ENCODE assay signal across 42 cellular contexts in genomic region chr11:17755891-17756290, GRCh38. TPM values are rescaled to one million over a fixed set of nuclear protein-coding genes. Genes with fewer than 3 reads are reported as not detected.
"Had no signal": no experiment of that assay in that cellular context is flagged by ENCODE, and none has a peak within 500 bp of the region (broad histone marks: within the 10 kb centered on the region; RNA-seq: fewer than 3 reads in every experiment).

No MANE protein-coding gene starts in this region.

- H3K27me3 ChIP-seq: adrenal gland, ascending aorta, body of pancreas, brain microvascular endothelial cell, breast epithelium had no signal

- H3K4me1 Mint-ChIP-seq: activated naive CD4-positive, alpha-beta T cell treated with anti-CD3 and anti-CD28 coated beads, Interleukin-2, amount 10 ng/mL, durations not matched to agents 7 days and 5 days; activated naive CD4-positive, alpha-beta T cell treated with anti-CD3 and anti-CD28 coated beads, Interleukin-2, amount 50 U/mL, for 24 hours; activated naive CD8-positive, alpha-beta T cell treated with anti-CD3 and anti-CD28 coated beads for 36 hours; activated naive CD8-positive, alpha-beta T cell treated with anti-CD3 and anti-CD28 coated beads, Interleukin-2, amount 50 U/mL, for 24 hours; activated T-helper 17 cell treated with anti-CD3 and anti-CD28 coated beads, Interleukin-2, amount 50 U/mL, for 72 hours; central memory CD8-positive, alpha-beta T cell had no signal

- H3K9me3 ChIP-seq: adrenal gland, ascending aorta, body of pancreas had no signal

- FAIRE-seq: bronchial epithelial cell had no signal

- H3K36me3 ChIP-seq: adrenal gland, ascending aorta, brain microvascular endothelial cell, breast epithelium, cardiac muscle cell had no signal

- H3K36me3 Mint-ChIP-seq: activated naive CD4-positive, alpha-beta T cell treated with anti-CD3 and anti-CD28 coated beads, Interleukin-2, amount 10 ng/mL, durations not matched to agents 7 days and 5 days; activated naive CD4-positive, alpha-beta T cell treated with anti-CD3 and anti-CD28 coated beads, Interleukin-2, amount 50 U/mL, for 24 hours; activated naive CD4-positive, alpha-beta T cell treated with anti-CD3 and anti-CD28 coated beads, Interleukin-2, amount 50 U/mL, for 72 hours; activated naive CD8-positive, alpha-beta T cell; activated naive CD8-positive, alpha-beta T cell treated with anti-CD3 and anti-CD28 coated beads for 36 hours; activated naive CD8-positive, alpha-beta T cell treated with anti-CD3 and anti-CD28 coated beads, Interleukin-2, amount 10 ng/mL, durations not matched to agents 7 days and 5 days had no signal

- DNase-seq: activated effector memory CD4-positive, alpha-beta T cell treated with anti-CD3 and anti-CD28 coated beads, Interleukin-2, amount 50 U/mL, for 16 hours; activated effector memory CD4-positive, alpha-beta T cell treated with Interleukin-2 at 50 U/mL for 16 hours; activated gamma-delta T cell; activated gamma-delta T cell treated with Interleukin-2 at 50 U/mL for 16 hours; activated naive CD4-positive, alpha-beta T cell; activated naive CD4-positive, alpha-beta T cell treated with anti-CD3 and anti-CD28 coated beads for 36 hours; activated naive CD4-positive, alpha-beta T cell treated with anti-CD3 and anti-CD28 coated beads, Interleukin-2, amount 10 ng/mL, durations not matched to agents 7 days and 5 days; activated naive CD4-positive, alpha-beta T cell treated with anti-CD3 and anti-CD28 coated beads, Interleukin-2, amount 50 U/mL, for 16 hours; activated naive CD4-positive, alpha-beta T cell treated with Interleukin-2 at 50 U/mL for 16 hours; activated naive CD8-positive, alpha-beta T cell treated with anti-CD3 and anti-CD28 coated beads for 36 hours; activated naive CD8-positive, alpha-beta T cell treated with anti-CD3 and anti-CD28 coated beads, Interleukin-2, amount 10 ng/mL, durations not matched to agents 7 days and 5 days; activated naive CD8-positive, alpha-beta T cell treated with anti-CD3 and anti-CD28 coated beads, Interleukin-2, amount 50 U/mL, for 24 hours; activated T-cell treated with anti-CD3 and anti-CD28 coated beads, Interleukin-2, amount 50 U/mL, for 1 hour; activated T-cell treated with anti-CD3 and anti-CD28 coated beads, Interleukin-2, amount 50 U/mL, for 24 hours; activated T-cell treated with anti-CD3 and anti-CD28 coated beads, Interleukin-2, amount 50 U/mL, for 4 hours; activated T-cell treated with anti-CD3 and anti-CD28 coated beads, Interleukin-2, amount 50 U/mL, for 48 hours; activated T-cell treated with anti-CD3 and anti-CD28 coated beads, Interleukin-2, amount 50 U/mL, for 72 hours; adrenal gland; amniotic stem cell; amygdala; aorta; body of pancreas; brain microvascular endothelial cell; caudate nucleus; central memory CD4-positive, alpha-beta T cell; cerebellar nuclear complex had no signal

- H3K27me3 Mint-ChIP-seq: activated naive CD8-positive, alpha-beta T cell; brain had no signal

- H3K27ac ChIP-seq: adrenal gland, ascending aorta, body of pancreas, brain microvascular endothelial cell, breast epithelium, cardiac muscle cell had no signal

- H3K4me1 ChIP-seq: adrenal gland, ascending aorta, body of pancreas, breast epithelium had no signal

- H3K9me3 Mint-ChIP-seq: activated naive CD4-positive, alpha-beta T cell treated with anti-CD3 and anti-CD28 coated beads for 36 hours; activated naive CD4-positive, alpha-beta T cell treated with anti-CD3 and anti-CD28 coated beads, Interleukin-2, amount 10 ng/mL, durations not matched to agents 7 days and 5 days; activated naive CD4-positive, alpha-beta T cell treated with anti-CD3 and anti-CD28 coated beads, Interleukin-2, amount 50 U/mL, for 24 hours; activated naive CD4-positive, alpha-beta T cell treated with anti-CD3 and anti-CD28 coated beads, Interleukin-2, amount 50 U/mL, for 72 hours; activated naive CD8-positive, alpha-beta T cell treated with anti-CD3 and anti-CD28 coated beads for 36 hours; activated naive CD8-positive, alpha-beta T cell treated with anti-CD3 and anti-CD28 coated beads, Interleukin-2, amount 10 ng/mL, durations not matched to agents 7 days and 5 days; activated naive CD8-positive, alpha-beta T cell treated with anti-CD3 and anti-CD28 coated beads, Interleukin-2, amount 50 U/mL, for 24 hours; activated T-cell treated with anti-CD3 and anti-CD28 coated beads, Interleukin-2, amount 50 U/mL, for 24 hours; activated T-cell treated with anti-CD3 and anti-CD28 coated beads, Interleukin-2, amount 50 U/mL, for 4 hours; activated T-cell treated with anti-CD3 and anti-CD28 coated beads, Interleukin-2, amount 50 U/mL, for 72 hours; activated T-helper 1 cell treated with anti-CD3 and anti-CD28 coated beads, Interleukin-12 subunit alpha, Interleukin-12 subunit beta, Interleukin-2, Interleukin-4 antibody, amounts not matched to agents 30 ng/mL and 10 ng/mL and 1 ng/mL, durations not matched to agents 14 hours and 24 hours and 36 hours; activated T-helper 17 cell treated with anti-CD3 and anti-CD28 coated beads, Interleukin-2, amount 50 U/mL, for 72 hours; activated T-helper 2 cell treated with anti-CD3 and anti-CD28 coated beads, Interferon-gamma antibody, Interleukin-2, Interleukin-4, amounts not matched to agents 10 μg/mL and 5 μg/mL and 100 μg/mL, durations not matched to agents 14 hours and 24 hours and 36 hours; central memory CD8-positive, alpha-beta T cell had no signal

- ATAC-seq: activated naive CD4-positive, alpha-beta T cell treated with anti-CD3 and anti-CD28 coated beads, Interleukin-2, amount 50 U/mL, for 72 hours; activated naive CD8-positive, alpha-beta T cell treated with anti-CD3 and anti-CD28 coated beads, Interleukin-2, amount 50 U/mL, for 24 hours; activated T-cell treated with anti-CD3 and anti-CD28 coated beads, Interleukin-2, amount 50 U/mL, for 4 hours; activated T-cell treated with anti-CD3 and anti-CD28 coated beads, Interleukin-2, amount 50 U/mL, for 72 hours; activated T-helper 17 cell treated with anti-CD3 and anti-CD28 coated beads, Interleukin-2, amount 50 U/mL, for 72 hours; body of pancreas had no signal

- H3K27ac Mint-ChIP-seq: activated naive CD4-positive, alpha-beta T cell treated with anti-CD3 and anti-CD28 coated beads for 36 hours; activated naive CD4-positive, alpha-beta T cell treated with anti-CD3 and anti-CD28 coated beads, Interleukin-2, amount 10 ng/mL, durations not matched to agents 7 days and 5 days; activated naive CD4-positive, alpha-beta T cell treated with anti-CD3 and anti-CD28 coated beads, Interleukin-2, amount 50 U/mL, for 24 hours; activated naive CD4-positive, alpha-beta T cell treated with anti-CD3 and anti-CD28 coated beads, Interleukin-2, amount 50 U/mL, for 72 hours; activated naive CD8-positive, alpha-beta T cell; activated naive CD8-positive, alpha-beta T cell treated with anti-CD3 and anti-CD28 coated beads for 36 hours; activated naive CD8-positive, alpha-beta T cell treated with anti-CD3 and anti-CD28 coated beads, Interleukin-2, amount 10 ng/mL, durations not matched to agents 7 days and 5 days; activated naive CD8-positive, alpha-beta T cell treated with anti-CD3 and anti-CD28 coated beads, Interleukin-2, amount 50 U/mL, for 24 hours; activated T-cell treated with anti-CD3 and anti-CD28 coated beads, Interleukin-2, amount 50 U/mL, for 24 hours; activated T-cell treated with anti-CD3 and anti-CD28 coated beads, Interleukin-2, amount 50 U/mL, for 72 hours; activated T-helper 1 cell treated with anti-CD3 and anti-CD28 coated beads, Interleukin-12 subunit alpha, Interleukin-12 subunit beta, Interleukin-2, Interleukin-4 antibody, amounts not matched to agents 30 ng/mL and 10 ng/mL and 1 ng/mL, durations not matched to agents 14 hours and 24 hours and 36 hours; activated T-helper 17 cell treated with anti-CD3 and anti-CD28 coated beads, Interleukin-2, amount 50 U/mL, for 72 hours; activated T-helper 2 cell treated with anti-CD3 and anti-CD28 coated beads, Interferon-gamma antibody, Interleukin-2, Interleukin-4, amounts not matched to agents 10 μg/mL and 5 μg/mL and 100 μg/mL, durations not matched to agents 14 hours and 24 hours and 36 hours; brain had no signal

- H3K4me3 Mint-ChIP-seq: activated naive CD4-positive, alpha-beta T cell treated with anti-CD3 and anti-CD28 coated beads for 36 hours; activated naive CD4-positive, alpha-beta T cell treated with anti-CD3 and anti-CD28 coated beads, Interleukin-2, amount 10 ng/mL, durations not matched to agents 7 days and 5 days; activated naive CD4-positive, alpha-beta T cell treated with anti-CD3 and anti-CD28 coated beads, Interleukin-2, amount 50 U/mL, for 24 hours; activated naive CD8-positive, alpha-beta T cell; activated naive CD8-positive, alpha-beta T cell treated with anti-CD3 and anti-CD28 coated beads for 36 hours; activated naive CD8-positive, alpha-beta T cell treated with anti-CD3 and anti-CD28 coated beads, Interleukin-2, amount 10 ng/mL, durations not matched to agents 7 days and 5 days; activated naive CD8-positive, alpha-beta T cell treated with anti-CD3 and anti-CD28 coated beads, Interleukin-2, amount 50 U/mL, for 24 hours; activated T-cell treated with anti-CD3 and anti-CD28 coated beads, Interleukin-2, amount 50 U/mL, for 24 hours; activated T-cell treated with anti-CD3 and anti-CD28 coated beads, Interleukin-2, amount 50 U/mL, for 4 hours; activated T-cell treated with anti-CD3 and anti-CD28 coated beads, Interleukin-2, amount 50 U/mL, for 72 hours; activated T-helper 1 cell treated with anti-CD3 and anti-CD28 coated beads, Interleukin-12 subunit alpha, Interleukin-12 subunit beta, Interleukin-2, Interleukin-4 antibody, amounts not matched to agents 30 ng/mL and 10 ng/mL and 1 ng/mL, durations not matched to agents 14 hours and 24 hours and 36 hours; activated T-helper 17 cell treated with anti-CD3 and anti-CD28 coated beads, Interleukin-2, amount 50 U/mL, for 72 hours; brain; central memory CD8-positive, alpha-beta T cell had no signal

- H3K4me3 ChIP-seq: adrenal gland, ascending aorta, body of pancreas, breast epithelium, cardiac muscle cell had no signal

RNA-seq across cellular contexts. Expression of gene KCNC1, which starts 21.3 kb away (rescaled TPM):
- total RNA-seq: activated naive CD4-positive, alpha-beta T cell treated with anti-CD3 and anti-CD28 coated beads for 36 hours; activated naive CD4-positive, alpha-beta T cell treated with anti-CD3 and anti-CD28 coated beads, Interleukin-2, amount 50 U/mL, for 72 hours; activated naive CD8-positive, alpha-beta T cell treated with anti-CD3 and anti-CD28 coated beads for 36 hours; activated naive CD8-positive, alpha-beta T cell treated with anti-CD3 and anti-CD28 coated beads, Interleukin-2, amount 10 ng/mL, durations not matched to agents 7 days and 5 days; activated T-cell treated with anti-CD3 and anti-CD28 coated beads, Interleukin-2, amount 50 U/mL, for 4 hours; activated T-cell treated with anti-CD3 and anti-CD28 coated beads, Interleukin-2, amount 50 U/mL, for 72 hours; activated T-helper 1 cell treated with anti-CD3 and anti-CD28 coated beads, Interleukin-12 subunit alpha, Interleukin-12 subunit beta, Interleukin-2, Interleukin-4 antibody, amounts not matched to agents 30 ng/mL and 10 ng/mL and 1 ng/mL, durations not matched to agents 14 hours and 24 hours and 36 hours; activated T-helper 17 cell treated with anti-CD3 and anti-CD28 coated beads, Interleukin-2, amount 50 U/mL, for 72 hours; activated T-helper 2 cell treated with anti-CD3 and anti-CD28 coated beads, Interferon-gamma antibody, Interleukin-2, Interleukin-4, amounts not matched to agents 10 μg/mL and 5 μg/mL and 100 μg/mL, durations not matched to agents 14 hours and 24 hours and 36 hours; aorta; ascending aorta; bronchial epithelial cell; cardiac muscle cell had no signal
- polyA plus RNA-seq: aorta had no signal

RNA-seq across cellular contexts. Expression of gene MYOD1, which starts 36.5 kb away (rescaled TPM):
- total RNA-seq: activated naive CD4-positive, alpha-beta T cell treated with anti-CD3 and anti-CD28 coated beads for 36 hours; activated naive CD4-positive, alpha-beta T cell treated with anti-CD3 and anti-CD28 coated beads, Interleukin-2, amount 50 U/mL, for 72 hours; activated naive CD8-positive, alpha-beta T cell treated with anti-CD3 and anti-CD28 coated beads for 36 hours; activated naive CD8-positive, alpha-beta T cell treated with anti-CD3 and anti-CD28 coated beads, Interleukin-2, amount 10 ng/mL, durations not matched to agents 7 days and 5 days; activated T-cell treated with anti-CD3 and anti-CD28 coated beads, Interleukin-2, amount 50 U/mL, for 4 hours; activated T-cell treated with anti-CD3 and anti-CD28 coated beads, Interleukin-2, amount 50 U/mL, for 72 hours; activated T-helper 1 cell treated with anti-CD3 and anti-CD28 coated beads, Interleukin-12 subunit alpha, Interleukin-12 subunit beta, Interleukin-2, Interleukin-4 antibody, amounts not matched to agents 30 ng/mL and 10 ng/mL and 1 ng/mL, durations not matched to agents 14 hours and 24 hours and 36 hours; activated T-helper 17 cell treated with anti-CD3 and anti-CD28 coated beads, Interleukin-2, amount 50 U/mL, for 72 hours; activated T-helper 2 cell treated with anti-CD3 and anti-CD28 coated beads, Interferon-gamma antibody, Interleukin-2, Interleukin-4, amounts not matched to agents 10 μg/mL and 5 μg/mL and 100 μg/mL, durations not matched to agents 14 hours and 24 hours and 36 hours; adrenal gland; aorta; ascending aorta; body of pancreas; breast epithelium; bronchial epithelial cell; cardiac muscle cell; cardiac septum; cerebellum; chondrocyte had no signal
- polyA plus RNA-seq: adipose tissue, adrenal gland, aorta, cardiac muscle cell had no signal
